In genomic region chr7:64905133-64905532, GRCh38 we compare ENCODE assay signal across 1 cellular context.
TF ChIP-seq lines count a peak whose summit lies in the region.

No MANE protein-coding gene starts in this region.

TF ChIP-seq in HepG2, 621 proteins besides CTCF, POLR2A, EP300 and RAD21 (continued from another document and continues in another):
- no peak for TF ChIP-seq THAP9 (CRISPR knock-in tag; IDR thresholded peaks at IDR 0.05; ENCODE audit: borderline replicate concordance)
- TF ChIP-seq HNF4G (IDR thresholded peaks at IDR 0.05; ENCODE audit: borderline replicate concordance, low read depth, low read length): no peak
- no peak for TF ChIP-seq HNF4G (CRISPR knock-in tag; IDR thresholded peaks at IDR 0.05; ENCODE audit: borderline replicate concordance, low read depth)
- TF ChIP-seq ZEB1 (IDR thresholded peaks at IDR 0.05; ENCODE audit: insufficient replicate concordance, low read depth): no peak
- TF ChIP-seq ZNF512 (CRISPR knock-in tag; IDR thresholded peaks at IDR 0.05): no peak
- TF ChIP-seq ARID5B (CRISPR knock-in tag; IDR thresholded peaks at IDR 0.05): peak; percentile 28; the same call in 1 of the 2 replicates
- TF ChIP-seq ZNF761 (CRISPR knock-in tag; conservative IDR thresholded peaks at IDR 0.05): no peak
- TF ChIP-seq ZFP36L1 (CRISPR knock-in tag; IDR thresholded peaks at IDR 0.05): no peak
- TF ChIP-seq, protein P1, sequence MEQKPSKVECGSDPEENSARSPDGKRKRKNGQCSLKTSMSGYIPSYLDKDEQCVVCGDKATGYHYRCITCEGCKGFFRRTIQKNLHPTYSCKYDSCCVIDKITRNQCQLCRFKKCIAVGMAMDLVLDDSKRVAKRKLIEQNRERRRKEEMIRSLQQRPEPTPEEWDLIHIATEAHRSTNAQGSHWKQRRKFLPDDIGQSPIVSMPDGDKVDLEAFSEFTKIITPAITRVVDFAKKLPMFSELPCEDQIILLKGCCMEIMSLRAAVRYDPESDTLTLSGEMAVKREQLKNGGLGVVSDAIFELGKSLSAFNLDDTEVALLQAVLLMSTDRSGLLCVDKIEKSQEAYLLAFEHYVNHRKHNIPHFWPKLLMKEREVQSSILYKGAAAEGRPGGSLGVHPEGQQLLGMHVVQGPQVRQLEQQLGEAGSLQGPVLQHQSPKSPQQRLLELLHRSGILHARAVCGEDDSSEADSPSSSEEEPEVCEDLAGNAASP (CRISPR knock-in tag; IDR thresholded peaks at IDR 0.05; ENCODE audit: borderline replicate concordance): no peak
- TF ChIP-seq SETDB1 (CRISPR knock-in tag; IDR thresholded peaks at IDR 0.05; ENCODE audit: borderline replicate concordance): no peak
- no peak for TF ChIP-seq LCORL (IDR thresholded peaks at IDR 0.05)
- no peak for TF ChIP-seq LCORL (CRISPR knock-in tag; IDR thresholded peaks at IDR 0.05)
- TF ChIP-seq ZNF224 (CRISPR knock-in tag; IDR thresholded peaks at IDR 0.05): no peak
- peak; percentile 62; the same call in 1 of the 2 replicates for TF ChIP-seq RXRA (CRISPR knock-in tag; IDR thresholded peaks at IDR 0.05)
- no peak for TF ChIP-seq KLF6 (CRISPR knock-in tag; IDR thresholded peaks at IDR 0.05)
- no peak for TF ChIP-seq KLF16 (CRISPR knock-in tag; IDR thresholded peaks at IDR 0.05)
- no peak for TF ChIP-seq ZBTB21 (CRISPR knock-in tag; IDR thresholded peaks at IDR 0.05)
- peak; percentile 46; the same call in 1 of the 2 replicates for TF ChIP-seq ZMYM4 (CRISPR knock-in tag; IDR thresholded peaks at IDR 0.05)
- no peak for TF ChIP-seq ZFAT (CRISPR knock-in tag; conservative IDR thresholded peaks at IDR 0.05)
- no peak for TF ChIP-seq ZFP41 (CRISPR knock-in tag; IDR thresholded peaks at IDR 0.05; ENCODE audit: borderline replicate concordance)
- TF ChIP-seq PHF20 (CRISPR knock-in tag; IDR thresholded peaks at IDR 0.05): no peak
- no peak for TF ChIP-seq ZNF766 (CRISPR knock-in tag; IDR thresholded peaks at IDR 0.05; ENCODE audit: borderline replicate concordance)
- no peak for TF ChIP-seq KLF9 (CRISPR knock-in tag; IDR thresholded peaks at IDR 0.05; ENCODE audit: low read depth)
- no peak for TF ChIP-seq ATF2 (CRISPR knock-in tag; IDR thresholded peaks at IDR 0.05)
- TF ChIP-seq TOE1 (CRISPR knock-in tag; IDR thresholded peaks at IDR 0.05): no peak
- TF ChIP-seq PHF21A (CRISPR knock-in tag; IDR thresholded peaks at IDR 0.05): no peak
- TF ChIP-seq TCF7L2 (IDR thresholded peaks at IDR 0.05; ENCODE audit: low read depth, low read length): no peak
- no peak for TF ChIP-seq NKX3-1 (CRISPR knock-in tag; IDR thresholded peaks at IDR 0.05)
- TF ChIP-seq, protein P2, sequence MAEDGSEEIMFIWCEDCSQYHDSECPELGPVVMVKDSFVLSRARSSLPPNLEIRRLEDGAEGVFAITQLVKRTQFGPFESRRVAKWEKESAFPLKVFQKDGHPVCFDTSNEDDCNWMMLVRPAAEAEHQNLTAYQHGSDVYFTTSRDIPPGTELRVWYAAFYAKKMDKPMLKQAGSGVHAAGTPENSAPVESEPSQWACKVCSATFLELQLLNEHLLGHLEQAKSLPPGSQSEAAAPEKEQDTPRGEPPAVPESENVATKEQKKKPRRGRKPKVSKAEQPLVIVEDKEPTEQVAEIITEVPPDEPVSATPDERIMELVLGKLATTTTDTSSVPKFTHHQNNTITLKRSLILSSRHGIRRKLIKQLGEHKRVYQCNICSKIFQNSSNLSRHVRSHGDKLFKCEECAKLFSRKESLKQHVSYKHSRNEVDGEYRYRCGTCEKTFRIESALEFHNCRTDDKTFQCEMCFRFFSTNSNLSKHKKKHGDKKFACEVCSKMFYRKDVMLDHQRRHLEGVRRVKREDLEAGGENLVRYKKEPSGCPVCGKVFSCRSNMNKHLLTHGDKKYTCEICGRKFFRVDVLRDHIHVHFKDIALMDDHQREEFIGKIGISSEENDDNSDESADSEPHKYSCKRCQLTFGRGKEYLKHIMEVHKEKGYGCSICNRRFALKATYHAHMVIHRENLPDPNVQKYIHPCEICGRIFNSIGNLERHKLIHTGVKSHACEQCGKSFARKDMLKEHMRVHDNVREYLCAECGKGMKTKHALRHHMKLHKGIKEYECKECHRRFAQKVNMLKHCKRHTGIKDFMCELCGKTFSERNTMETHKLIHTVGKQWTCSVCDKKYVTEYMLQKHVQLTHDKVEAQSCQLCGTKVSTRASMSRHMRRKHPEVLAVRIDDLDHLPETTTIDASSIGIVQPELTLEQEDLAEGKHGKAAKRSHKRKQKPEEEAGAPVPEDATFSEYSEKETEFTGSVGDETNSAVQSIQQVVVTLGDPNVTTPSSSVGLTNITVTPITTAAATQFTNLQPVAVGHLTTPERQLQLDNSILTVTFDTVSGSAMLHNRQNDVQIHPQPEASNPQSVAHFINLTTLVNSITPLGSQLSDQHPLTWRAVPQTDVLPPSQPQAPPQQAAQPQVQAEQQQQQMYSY (CRISPR knock-in tag; IDR thresholded peaks at IDR 0.05): no peak
- no peak for TF ChIP-seq ZNF337 (CRISPR knock-in tag; IDR thresholded peaks at IDR 0.05; ENCODE audit: borderline replicate concordance, low read depth)
- no peak for TF ChIP-seq ATAD3A (CRISPR knock-in tag; IDR thresholded peaks at IDR 0.05)
- TF ChIP-seq TRIM24 (CRISPR knock-in tag; IDR thresholded peaks at IDR 0.05): no peak
- no peak for TF ChIP-seq ZNF777 (CRISPR knock-in tag; IDR thresholded peaks at IDR 0.05)
- no peak for TF ChIP-seq SATB2 (CRISPR knock-in tag; IDR thresholded peaks at IDR 0.05)
- TF ChIP-seq TBX3 (IDR thresholded peaks at IDR 0.05; ENCODE audit: borderline replicate concordance): no peak
- TF ChIP-seq ZNF746 (CRISPR knock-in tag; IDR thresholded peaks at IDR 0.05): no peak
- TF ChIP-seq RARA (CRISPR knock-in tag; IDR thresholded peaks at IDR 0.05): peak; percentile 61
- TF ChIP-seq BRD4 (CRISPR knock-in tag; IDR thresholded peaks at IDR 0.05): no peak
- TF ChIP-seq ZNF382 (CRISPR knock-in tag; IDR thresholded peaks at IDR 0.05; ENCODE audit: borderline replicate concordance): no peak
- no peak for TF ChIP-seq HNF1A (IDR thresholded peaks at IDR 0.05; ENCODE audit: low read depth)
- TF ChIP-seq HNF1A (CRISPR knock-in tag; IDR thresholded peaks at IDR 0.05; ENCODE audit: borderline replicate concordance): no peak
- no peak for TF ChIP-seq RBM39 (IDR thresholded peaks at IDR 0.05; ENCODE audit: low read depth, low read length, poor library complexity, severe bottlenecking)
- no peak for TF ChIP-seq NFIC (IDR thresholded peaks at IDR 0.05; ENCODE audit: low read length)
- TF ChIP-seq ATF6 (CRISPR knock-in tag; conservative IDR thresholded peaks at IDR 0.05): no peak
